Comparison of ENCODE assay signal across 16 cellular contexts in the genomic region with DNA sequence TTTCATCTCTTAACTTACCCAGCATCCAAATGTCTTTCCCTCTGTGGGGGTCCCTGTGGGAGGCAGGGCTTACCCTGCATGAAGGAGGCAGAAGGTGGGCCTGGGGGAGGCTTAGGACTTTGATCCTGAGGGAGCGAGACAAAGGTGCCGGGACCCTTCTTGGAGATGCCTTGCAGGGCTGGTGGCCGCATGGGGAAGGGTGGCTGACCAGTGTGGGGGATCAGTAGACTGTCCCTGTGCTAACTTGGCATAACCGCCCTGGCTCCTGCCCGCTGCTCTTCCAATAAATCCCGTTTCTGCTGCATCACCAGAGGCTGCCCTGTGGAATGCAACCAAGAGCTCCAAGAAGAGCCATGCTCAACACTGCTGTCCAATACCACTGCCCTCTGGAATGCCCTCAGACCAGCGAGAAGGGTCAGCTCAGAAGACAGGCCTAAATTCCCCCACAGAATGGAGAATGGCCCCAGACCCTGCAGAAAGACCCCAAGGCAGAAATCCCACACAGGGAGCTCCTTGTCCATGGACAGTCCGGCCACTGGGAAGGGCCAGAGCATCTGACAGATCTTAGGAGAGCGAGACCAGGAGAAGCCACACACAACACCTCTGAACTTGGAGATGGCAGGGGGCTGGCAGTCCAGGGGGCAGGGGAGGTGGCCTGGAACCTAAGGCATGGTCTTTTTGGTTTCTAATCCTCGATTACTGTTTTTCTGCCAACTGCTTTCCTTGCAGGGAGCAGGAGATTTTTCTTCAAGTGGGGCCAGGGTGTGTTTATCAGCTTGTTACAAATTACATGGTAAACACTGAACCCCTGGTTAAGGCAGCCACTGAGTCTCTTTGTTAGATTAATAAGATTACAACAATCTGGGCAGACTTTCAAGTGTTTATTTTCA. TPM values are rescaled to one million over a fixed set of nuclear protein-coding genes. Genes with fewer than 3 reads are reported as not detected.
DNase-seq lines count a peak whose midpoint lies in the region; ATAC-seq and FAIRE-seq lines count a peak whose summit lies in the region.
"Had no signal": no experiment of that assay in that cellular context is flagged by ENCODE, and none has a peak within 500 bp of the region (broad histone marks: within the 10 kb centered on the region; RNA-seq: fewer than 3 reads in every experiment).

No MANE protein-coding gene starts in this region.

- H3K9me3 ChIP-seq in mesenchymal stem cell (ENCODE audit: control insufficient read depth, low read length) (no peaks in the 10 kb centered on the region), Karpas-422 (ENCODE audit: low read length) (no peaks in the 10 kb centered on the region)
- H3K9me3 ChIP-seq: heart left ventricle, left ventricle myocardium inferior, pancreas had no signal

- peak overlapping the region; percentile 55 for H3K4me3 Mint-ChIP-seq in activated naive CD4-positive, alpha-beta T cell treated with anti-CD3 and anti-CD28 coated beads, Interleukin-2, amount 50 U/mL, for 24 hours
- H3K4me3 Mint-ChIP-seq in activated T-helper 1 cell treated with anti-CD3 and anti-CD28 coated beads, Interleukin-12 subunit alpha, Interleukin-12 subunit beta, Interleukin-2, Interleukin-4 antibody, amounts not matched to agents 30 ng/mL and 10 ng/mL and 1 ng/mL, durations not matched to agents 14 hours and 24 hours and 36 hours: peak overlapping the region; percentile 68

- H3K4me2 ChIP-seq in mesenchymal stem cell (ENCODE audit: low read length, poor library complexity, severe bottlenecking) (no peak overlapping the region), Karpas-422 (ENCODE audit: low read depth, low read length, poor library complexity, severe bottlenecking) (no peak overlapping the region)

- H3K27ac Mint-ChIP-seq in activated naive CD4-positive, alpha-beta T cell treated with anti-CD3 and anti-CD28 coated beads, Interleukin-2, amount 50 U/mL, for 24 hours: peak overlapping the region; percentile 86
- H3K27ac Mint-ChIP-seq in activated T-helper 1 cell treated with anti-CD3 and anti-CD28 coated beads, Interleukin-12 subunit alpha, Interleukin-12 subunit beta, Interleukin-2, Interleukin-4 antibody, amounts not matched to agents 30 ng/mL and 10 ng/mL and 1 ng/mL, durations not matched to agents 14 hours and 24 hours and 36 hours: peak overlapping the region; percentile 95

- H3K27me3 ChIP-seq in mesenchymal stem cell (ENCODE audit: control insufficient read depth in 1 of 2, insufficient read depth in 1 of 2, low read length in 2 of 2) (peaks cover 0 to 25% of the 10 kb centered on the region in 2 experiments), Karpas-422 (ENCODE audit: low read length) (no peaks in the 10 kb centered on the region)
- H3K27me3 ChIP-seq: pancreas had no signal

- no peaks in the 10 kb centered on the region for H3K36me3 Mint-ChIP-seq in activated naive CD4-positive, alpha-beta T cell treated with anti-CD3 and anti-CD28 coated beads, Interleukin-2, amount 50 U/mL, for 24 hours
- H3K36me3 Mint-ChIP-seq in activated T-helper 1 cell treated with anti-CD3 and anti-CD28 coated beads, Interleukin-12 subunit alpha, Interleukin-12 subunit beta, Interleukin-2, Interleukin-4 antibody, amounts not matched to agents 30 ng/mL and 10 ng/mL and 1 ng/mL, durations not matched to agents 14 hours and 24 hours and 36 hours (ENCODE audit: low read depth): peaks cover 3% of the 10 kb centered on the region
- H3K36me3 Mint-ChIP-seq: IgD-negative memory B cell had no signal

- H3K79me2 ChIP-seq in Karpas-422 (ENCODE audit: low read length): no peaks in the 10 kb centered on the region

- H3K4ac ChIP-seq in mesenchymal stem cell (ENCODE audit: low read depth in 1 of 2, low read length in 2 of 2): peak overlapping the region in 1 of 2 experiments; percentile 26

- no peak overlapping the region for H2BK15ac ChIP-seq in mesenchymal stem cell (ENCODE audit: low read depth, poor library complexity, severe bottlenecking)

- ATAC-seq in HG03571 (IDR thresholded peaks at IDR 0.05; ENCODE audit: unreplicated experiment): no peak
- ATAC-seq: heart left ventricle had no signal

- intact Hi-C loops in activated T-helper 1 cell treated with anti-CD3 and anti-CD28 coated beads, Interleukin-12 subunit alpha, Interleukin-12 subunit beta, Interleukin-2, Interleukin-4 antibody, amounts not matched to agents 30 ng/mL and 10 ng/mL and 1 ng/mL, durations not matched to agents 14 hours and 24 hours and 36 hours (cut with micrococcal nuclease): loop anchor here (1.0 to 10.0 kb wide), 11 partner anchors 19 to 992 kb away; partner anchors contain the start of genes CPT2, CZIB, ECHDC2 and IFT25

- peak overlapping the region; percentile 86 for H2BK5ac ChIP-seq in mesenchymal stem cell (ENCODE audit: low read depth, low read length, poor library complexity, severe bottlenecking)

- peak overlapping the region; percentile 67 for H4K8ac ChIP-seq in mesenchymal stem cell (ENCODE audit: low read length)

- H3K4me1 Mint-ChIP-seq in activated naive CD4-positive, alpha-beta T cell treated with anti-CD3 and anti-CD28 coated beads, Interleukin-2, amount 50 U/mL, for 24 hours: peaks cover 37% of the 10 kb centered on the region
- H3K4me1 Mint-ChIP-seq in activated T-helper 1 cell treated with anti-CD3 and anti-CD28 coated beads, Interleukin-12 subunit alpha, Interleukin-12 subunit beta, Interleukin-2, Interleukin-4 antibody, amounts not matched to agents 30 ng/mL and 10 ng/mL and 1 ng/mL, durations not matched to agents 14 hours and 24 hours and 36 hours (ENCODE audit: low read depth): peaks cover 87% of the 10 kb centered on the region

- H2BK120ac ChIP-seq in mesenchymal stem cell (ENCODE audit: low read depth, low read length): no peak overlapping the region

- no peak for FAIRE-seq in frontal cortex (lab: Jason Lieb, UNC)
- FAIRE-seq: pancreas had no signal

- H2AFZ ChIP-seq in mesenchymal stem cell (ENCODE audit: low read depth, low read length) (peak overlapping the region; percentile 14), Karpas-422 (ENCODE audit: low read length) (no peak overlapping the region)

- peak overlapping the region in 1 of 2 experiments; percentile 83 for H3K14ac ChIP-seq in mesenchymal stem cell (ENCODE audit: low read length in 2 of 2)

- H4K20me1 ChIP-seq in Karpas-422 (ENCODE audit: insufficient read depth, low read depth, low read length): no peaks in the 10 kb centered on the region

- H3K4me1 ChIP-seq in mesenchymal stem cell (ENCODE audit: control insufficient read depth, insufficient read depth, low read depth, low read length) (peaks cover 35% of the 10 kb centered on the region), Karpas-422 (ENCODE audit: low read length) (peaks cover 3% of the 10 kb centered on the region; the same call in 1 of the 2 replicates)
- H3K4me1 ChIP-seq: left ventricle myocardium inferior, pancreas had no signal

- no peaks in the 10 kb centered on the region for H3K27me3 Mint-ChIP-seq in activated naive CD4-positive, alpha-beta T cell treated with anti-CD3 and anti-CD28 coated beads, Interleukin-2, amount 50 U/mL, for 24 hours
- H3K27me3 Mint-ChIP-seq in activated T-helper 1 cell treated with anti-CD3 and anti-CD28 coated beads, Interleukin-12 subunit alpha, Interleukin-12 subunit beta, Interleukin-2, Interleukin-4 antibody, amounts not matched to agents 30 ng/mL and 10 ng/mL and 1 ng/mL, durations not matched to agents 14 hours and 24 hours and 36 hours (ENCODE audit: insufficient read depth): no peaks in the 10 kb centered on the region

- WGBS in mesenchymal stem cell: 87% methylated on average over 10 of the region's 10 CpGs

- peak overlapping the region; percentile 94 for H3K27ac ChIP-seq in mesenchymal stem cell (ENCODE audit: low read length, poor library complexity, severe bottlenecking)
- no peak overlapping the region for H3K27ac ChIP-seq in Karpas-422 (ENCODE audit: low read length)
- H3K27ac ChIP-seq: left ventricle myocardium inferior had no signal

- H2BK12ac ChIP-seq in mesenchymal stem cell (ENCODE audit: low read length in 2 of 2): peak overlapping the region; percentile 24 to 93

- no peaks in the 10 kb centered on the region for H3K9me2 ChIP-seq in Karpas-422 (replicated peaks; ENCODE audit: insufficient read depth, low read length)

- no peaks in the 10 kb centered on the region for H3K9me3 Mint-ChIP-seq in activated naive CD4-positive, alpha-beta T cell treated with anti-CD3 and anti-CD28 coated beads, Interleukin-2, amount 50 U/mL, for 24 hours
- no peaks in the 10 kb centered on the region for H3K9me3 Mint-ChIP-seq in activated T-helper 1 cell treated with anti-CD3 and anti-CD28 coated beads, Interleukin-12 subunit alpha, Interleukin-12 subunit beta, Interleukin-2, Interleukin-4 antibody, amounts not matched to agents 30 ng/mL and 10 ng/mL and 1 ng/mL, durations not matched to agents 14 hours and 24 hours and 36 hours
- H3K9me3 Mint-ChIP-seq: IgD-negative memory B cell had no signal

- H3K18ac ChIP-seq in mesenchymal stem cell (ENCODE audit: low read depth in 1 of 2, low read length in 2 of 2): peak overlapping the region; percentile 17 to 66

- H2AK5ac ChIP-seq in mesenchymal stem cell (ENCODE audit: low read length, severe bottlenecking): peak overlapping the region; percentile 95

- H3K4me3 ChIP-seq in mesenchymal stem cell (ENCODE audit: insufficient read depth in 1 of 2, low read depth in 1 of 2, low read length in 2 of 2) (no peak overlapping the region), Karpas-422 (ENCODE audit: low read length) (no peak overlapping the region)
- H3K4me3 ChIP-seq: heart left ventricle, left ventricle myocardium inferior, pancreas had no signal

- H4K91ac ChIP-seq in mesenchymal stem cell (ENCODE audit: low read length): no peak overlapping the region

- H3K23ac ChIP-seq in mesenchymal stem cell (ENCODE audit: low read length in 2 of 2): no peak overlapping the region

- H3K79me1 ChIP-seq in mesenchymal stem cell (replicated peaks; ENCODE audit: low read length, poor library complexity, severe bottlenecking): no peaks in the 10 kb centered on the region

- H3K36me3 ChIP-seq in mesenchymal stem cell (ENCODE audit: control insufficient read depth in 1 of 2, insufficient read depth in 2 of 2, low read depth in 1 of 2, low read length in 2 of 2) (no peaks in the 10 kb centered on the region), Karpas-422 (ENCODE audit: insufficient read depth, low read length) (no peaks in the 10 kb centered on the region)
- H3K36me3 ChIP-seq: heart left ventricle, left ventricle myocardium inferior, pancreas had no signal

- no peak for DNase-seq in activated naive CD4-positive, alpha-beta T cell treated with anti-CD3 and anti-CD28 coated beads, Interleukin-2, amount 50 U/mL, for 16 hours
- DNase-seq in activated T-helper 1 cell treated with anti-CD3 and anti-CD28 coated beads, Interleukin-12 subunit alpha, Interleukin-12 subunit beta, Interleukin-2, Interleukin-4 antibody, amounts not matched to agents 30 ng/mL and 10 ng/mL and 1 ng/mL, durations not matched to agents 14 hours and 24 hours and 36 hours (ENCODE audit: low spot score): no peak
- DNase-seq in mesenchymal stem cell: peak; percentile 12
- DNase-seq in Karpas-422: no peak
- no peak for DNase-seq in frontal cortex (ENCODE audit: low spot score in 2 of 2)
- no peak for DNase-seq in NAMALWA (ENCODE audit: low spot score)
- DNase-seq: GF-D8, heart left ventricle, left ventricle myocardium inferior, NCI-H1930, pancreas, substantia nigra had no signal

- H3K9ac ChIP-seq in mesenchymal stem cell (ENCODE audit: low read length) (peak overlapping the region; percentile 21), Karpas-422 (ENCODE audit: low read length) (no peak overlapping the region)

RNA-seq across cellular contexts. Expression of gene DMRTB1, which starts 46.7 kb away (rescaled TPM):
- not detected in 2 replicates for total RNA-seq in activated T-helper 1 cell treated with anti-CD3 and anti-CD28 coated beads, Interleukin-12 subunit alpha, Interleukin-12 subunit beta, Interleukin-2, Interleukin-4 antibody, amounts not matched to agents 30 ng/mL and 10 ng/mL and 1 ng/mL, durations not matched to agents 14 hours and 24 hours and 36 hours
- polyA plus RNA-seq in mesenchymal stem cell (2013, experiment 1 of 2): not detected
- polyA plus RNA-seq in mesenchymal stem cell (2013, experiment 2 of 2): not detected
- total RNA-seq in Karpas-422 (2014; rRNA removed; shearing (Covaris generic); ENCODE audit: low replicate concordance): not detected in 2 replicates
- total RNA-seq in frontal cortex: not detected
- total RNA-seq: heart left ventricle, left ventricle myocardium inferior, pancreas had no signal
- polyA plus RNA-seq: BJ, heart left ventricle, IgD-negative memory B cell, pancreas had no signal
